8 cellular contexts compared by ENCODE assay signal in genomic region chr5:54311178-54311811, GRCh38. TPM values are rescaled to one million over a fixed set of nuclear protein-coding genes. Genes with fewer than 3 reads are reported as not detected.
A peak's percentile ranks its signal among the peaks of the same experiment; 100 is the strongest.
DNase-seq lines count a peak whose midpoint lies in the region; ATAC-seq, FAIRE-seq and TF ChIP-seq lines count a peak whose summit lies in the region.

No MANE protein-coding gene starts in this region.

- H3K36me3 ChIP-seq in BJ (ENCODE audit: control insufficient read depth, insufficient read depth, low read length) (no peaks in the 10 kb centered on the region), pancreas (no peaks in the 10 kb centered on the region)

- H3K4me1 ChIP-seq in pancreas, result peaks cover 7 to 18% (median 12%) of the 10 kb centered on the region in 3 donors

- H3K27me3 ChIP-seq in BJ (ENCODE audit: control insufficient read depth, insufficient read depth, low read length) (no peaks in the 10 kb centered on the region), pancreas (no peaks in the 10 kb centered on the region)

- WGBS in pancreas, 2 donors, result 0% methylated on average over 16 of the region's 16 CpGs

- ATAC-seq in pancreas, result peak in 3 of 4 donors; percentile 14 to 37 (median 26)
- no peak for ATAC-seq in HG03196 (IDR thresholded peaks at IDR 0.05; ENCODE audit: unreplicated experiment)

- CTCF ChIA-PET in BJ (lab: Yijun Ruan, JAX), result interaction anchor here (0.6 to 2.5 kb wide), 17 partner anchors 14 to 560 kb away, joined by 3 to 12 read pairs (median 3); no protein-coding TSS in a partner anchor

- H3K9me3 ChIP-seq in pancreas, result no peaks in the 10 kb centered on the region

- H3K27ac ChIP-seq in pancreas, result peak overlapping the region in 3 of 4 donors; percentile 78 to 92 (median 88)

- POLR2A ChIA-PET in BJ (lab: Charles Lee), result interaction anchor here (0.6 to 1.1 kb wide), 3 partner anchors 10 to 1528 kb away, joined by 3 to 5 read pairs (median 3); no protein-coding TSS in a partner anchor

- intact Hi-C loops in pancreas (cut with DNase I), result no loop called here

- DNase-seq in BJ (ENCODE audit: low read depth) (no peak), HCEC 1CT (peak; percentile 46), fibroblast of villous mesenchyme (ENCODE audit: low read depth) (peak; percentile 50), pancreas (no peak), NCI-H2227 (lab: John Stamatoyannopoulos, UW; ENCODE audit: unreplicated experiment) (no peak), NCI-H446 (lab: John Stamatoyannopoulos, UW) (no peak)

- H3K4me3 ChIP-seq in BJ (ENCODE audit: low read depth, low read length) (peak overlapping the region; percentile 91), WI38 (ENCODE audit: low read depth, low read length) (peak overlapping the region; percentile 91), fibroblast of villous mesenchyme (ENCODE audit: low read depth, low read length) (peak overlapping the region; percentile 91), pancreas (peak overlapping the region; percentile 73 to 91 (median 79))

- no peak for FAIRE-seq in pancreas (lab: Jason Lieb, UNC)

- TF ChIP-seq CTCF in BJ (IDR thresholded peaks at IDR 0.05; ENCODE audit: insufficient read depth, low read depth, low read length) (no peak), WI38 (IDR thresholded peaks at IDR 0.05; ENCODE audit: low read depth, low read length) (no peak), fibroblast of villous mesenchyme (IDR thresholded peaks at IDR 0.05; ENCODE audit: insufficient read depth, low read depth, low read length) (no peak), pancreas (IDR thresholded peaks at IDR 0.05) (no peak)

RNA-seq across cellular contexts. Expression of gene ARL15, which starts 0.9 kb away (rescaled TPM):
- 11.9 and 16.0 TPM in 2 replicates for polyA plus RNA-seq in BJ (2011; rRNA removed)
- 17.1 and 30.0 TPM in 2 replicates for polyA minus RNA-seq in BJ (2011; rRNA and poly(A)+ RNA removed)
- total RNA-seq in fibroblast of villous mesenchyme, result 28.1 and 35.8 TPM in 2 replicates
- 10 to 100 TPM in 2 of 6 donors, 1 to 10 TPM in 4; 4.8 to 14.0 (median 6.7) TPM for total RNA-seq in pancreas
- polyA plus RNA-seq in pancreas, result 10 to 100 TPM in 1 of 2 donors, 1 to 10 TPM in 1; 3.9 to 11.4 TPM

Comparison
In these comparisons a context has a peak if more than half of its experiments do, and no peak if none do; other contexts are left out.
1. DNase-seq: peak in HCEC 1CT (single experiment) and fibroblast of villous mesenchyme (single experiment); none in BJ (single experiment), pancreas (0 of 6), NCI-H2227 (single experiment) and NCI-H446 (0 of 2).
2. Peak in every context shown above with its lines, with median percentiles within 50 percentile points of each other: H3K4me3 ChIP-seq.